35 cellular contexts compared by ENCODE assay signal in the genomic region with DNA sequence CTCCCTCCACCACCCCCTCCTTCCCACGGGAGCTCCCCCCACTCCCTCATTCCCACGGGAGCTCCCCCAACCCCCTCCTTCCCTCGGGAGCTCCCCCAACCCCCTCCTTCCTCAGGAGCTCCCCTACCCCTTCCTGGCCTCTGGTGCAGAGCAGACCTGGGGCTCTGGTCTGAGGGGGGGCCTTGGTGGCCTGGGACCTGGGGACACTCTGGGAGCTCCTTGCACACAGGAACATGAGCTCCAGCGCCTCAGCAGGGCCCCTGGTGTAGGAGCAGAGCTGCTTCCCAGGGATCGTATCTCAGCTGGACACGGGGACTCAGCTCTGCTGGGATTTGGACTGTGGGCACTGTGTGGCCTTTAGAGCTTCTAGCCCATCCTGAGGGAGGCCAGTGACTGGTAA. TPM values are rescaled to one million over a fixed set of nuclear protein-coding genes. Genes with fewer than 3 reads are reported as not detected.
"Had no signal": no experiment of that assay in that cellular context is flagged by ENCODE, and none has a peak within 500 bp of the region (broad histone marks: within the 10 kb centered on the region; RNA-seq: fewer than 3 reads in every experiment).

No MANE protein-coding gene starts in this region.

- H3K36me3 ChIP-seq: heart left ventricle, left ventricle myocardium inferior, neutrophil, pancreas, suprapubic skin, tibial artery had no signal

- H3K27me3 Mint-ChIP-seq: activated naive CD8-positive, alpha-beta T cell had no signal

- H3K4me3 ChIP-seq: body of pancreas, heart left ventricle, left ventricle myocardium inferior, lung, mucosa of descending colon, pancreas, psoas muscle, smooth muscle cell, suprapubic skin, tibial artery had no signal

- H3K27ac Mint-ChIP-seq: activated naive CD8-positive, alpha-beta T cell; activated T-cell treated with anti-CD3 and anti-CD28 coated beads, Interleukin-2, amount 50 U/mL, for 72 hours; natural killer cell treated with Interleukin-12 subunit alpha and Interleukin-12 subunit beta and Interleukin-15 and Interleukin-18, amount 100 ng/mL, for 72 hours; stimulated activated naive B cell treated with anti-CD40 and anti-IgM and Interleukin-4, amounts not matched to agents 10 μg/mL and 1 μg/mL and 100 μg/mL, for 72 hours had no signal

- H3K9me3 Mint-ChIP-seq: activated T-cell treated with anti-CD3 and anti-CD28 coated beads, Interleukin-2, amount 50 U/mL, for 72 hours; natural killer cell treated with Interleukin-12 subunit alpha and Interleukin-12 subunit beta and Interleukin-15 and Interleukin-18, amount 100 ng/mL, for 72 hours; stimulated activated naive B cell treated with anti-CD40 and anti-IgM and Interleukin-4, amounts not matched to agents 10 μg/mL and 1 μg/mL and 100 μg/mL, for 72 hours had no signal

- H3K4me2 ChIP-seq: smooth muscle cell had no signal

- H3K36me3 Mint-ChIP-seq: activated naive CD8-positive, alpha-beta T cell; natural killer cell treated with Interleukin-12 subunit alpha and Interleukin-12 subunit beta and Interleukin-15 and Interleukin-18, amount 100 ng/mL, for 72 hours; stimulated activated naive B cell treated with anti-CD40 and anti-IgM and Interleukin-4, amounts not matched to agents 10 μg/mL and 1 μg/mL and 100 μg/mL, for 72 hours had no signal

- H3K4me1 ChIP-seq: body of pancreas, pancreas, psoas muscle had no signal

- DNase-seq: activated CD4-positive, alpha-beta T cell treated with anti-CD3 and anti-CD28 coated beads for 4 hours; activated CD4-positive, alpha-beta T cell treated with anti-CD3 and anti-CD28 coated beads, Interleukin-2, amount 50 U/mL, for 4 hours; activated naive CD4-positive, alpha-beta T cell; activated T-cell treated with anti-CD3 and anti-CD28 coated beads for 4 hours; activated T-cell treated with anti-CD3 and anti-CD28 coated beads, Interleukin-2, amount 50 U/mL, for 72 hours; aorta; body of pancreas; foreskin fibroblast; heart left ventricle; hypothalamus; left ventricle myocardium inferior; mesendoderm; mucosa of descending colon; psoas muscle; stimulated activated CD4-positive, alpha-beta T cell treated with anti-CD3 and anti-CD28 coated beads, Interleukin-1b, Interleukin-23, amount 100 ng/mL, for 48 hours; stimulated activated CD4-positive, alpha-beta T cell treated with anti-CD3 and anti-CD28 coated beads, Interleukin-4, amount 100 ng/mL, for 4 hours; stimulated activated CD8-positive, alpha-beta memory T cell treated with anti-CD3 and anti-CD28 coated beads, Interleukin-4, amount 100 ng/mL, for 48 hours; stimulated activated naive B cell treated with anti-CD40 and anti-IgM and Interleukin-4, amounts not matched to agents 10 μg/mL and 1 μg/mL and 100 μg/mL, for 72 hours; tibial artery had no signal

- H3K9me3 ChIP-seq: body of pancreas, heart left ventricle, left ventricle myocardium inferior, mucosa of descending colon, neutrophil, pancreas, psoas muscle, suprapubic skin, tibial artery had no signal

- H3K4me3 Mint-ChIP-seq: activated naive CD8-positive, alpha-beta T cell; activated T-cell treated with anti-CD3 and anti-CD28 coated beads, Interleukin-2, amount 50 U/mL, for 72 hours; natural killer cell treated with Interleukin-12 subunit alpha and Interleukin-12 subunit beta and Interleukin-15 and Interleukin-18, amount 100 ng/mL, for 72 hours; stimulated activated naive B cell treated with anti-CD40 and anti-IgM and Interleukin-4, amounts not matched to agents 10 μg/mL and 1 μg/mL and 100 μg/mL, for 72 hours had no signal

- FAIRE-seq: colon, pancreas, TTC549 had no signal

- H3K27ac ChIP-seq: body of pancreas, heart left ventricle, left ventricle myocardium inferior, neutrophil, pancreas, psoas muscle, suprapubic skin, tibial artery, VCaP had no signal

- H3K4me1 Mint-ChIP-seq: stimulated activated naive B cell treated with anti-CD40 and anti-IgM and Interleukin-4, amounts not matched to agents 10 μg/mL and 1 μg/mL and 100 μg/mL, for 72 hours had no signal

- H3K27me3 ChIP-seq: body of pancreas, pancreas, suprapubic skin had no signal

RNA-seq across cellular contexts. Expression of gene PRSS38, which starts 19.7 kb away (rescaled TPM):
- total RNA-seq: activated T-cell treated with anti-CD3 and anti-CD28 coated beads, Interleukin-2, amount 50 U/mL, for 72 hours; aorta; body of pancreas; dermis microvascular lymphatic vessel endothelial cell; esophagus mucosa; heart left ventricle; left ventricle myocardium inferior; lung; mucosa of descending colon; myocyte; natural killer cell treated with Interleukin-12 subunit alpha and Interleukin-12 subunit beta and Interleukin-15 and Interleukin-18, amount 100 ng/mL, for 72 hours; pancreas; psoas muscle; smooth muscle cell; suprapubic skin; T-helper 1 cell treated with Interleukin-12 subunit alpha and Interleukin-12 subunit beta and Interleukin-4 antibody, amounts not matched to agents 30 ng/mL and 1 ng/mL, for 36 hours; urinary bladder had no signal
- polyA plus RNA-seq: adipose tissue, aorta, heart left ventricle, lung, pancreas, psoas muscle, smooth muscle cell, urinary bladder had no signal
